Comparison of ENCODE assay signal across 15 cellular contexts in genomic region chr16:17371014-17371296, GRCh38.
DNase-seq lines count a peak whose midpoint lies in the region; ATAC-seq and TF ChIP-seq lines count a peak whose summit lies in the region.
"Had no signal": no experiment of that assay in that cellular context is flagged by ENCODE, and none has a peak within 500 bp of the region (broad histone marks: within the 10 kb centered on the region; RNA-seq: fewer than 3 reads in every experiment).

No MANE protein-coding gene starts in this region.

- no peaks in the 10 kb centered on the region for H3K9me3 ChIP-seq in stomach
- H3K9me3 ChIP-seq: adrenal gland, uterus had no signal

- no peak for ATAC-seq in WTC11
- no peak for ATAC-seq in HG02678 (IDR thresholded peaks at IDR 0.05; ENCODE audit: unreplicated experiment)
- ATAC-seq: HepG2, Right ventricle myocardium inferior had no signal

- intact Hi-C loops in stomach (cut with DNase I; ENCODE audit: low total_unique reads): no loop called here

- CTCF ChIA-PET in activated CD4-positive, alpha-beta T cell treated with anti-CD3 and anti-CD28 coated beads, Interleukin-2, amount 10 ng/mL, durations not matched to agents 7 days and 5 days (lab: Charles Lee): interaction anchor here (0.6 to 3.1 kb wide), 3 partner anchors 18 to 35 kb away, joined by 3 to 10 read pairs (median 3); no protein-coding TSS in a partner anchor
- CTCF ChIA-PET in WTC11 (lab: Charles Lee): interaction anchor here (0.9 to 2.1 kb wide), 3 partner anchors 93 to 159 kb away, joined by 3 to 13 read pairs (median 4); no protein-coding TSS in a partner anchor

- WGBS in stomach, 5 donors: 29 to 74% (median 45%) methylated on average over 2 of the region's 2 CpGs

- DNase-seq in activated CD4-positive, alpha-beta T cell treated with anti-CD3 and anti-CD28 coated beads, Interleukin-2, amount 10 ng/mL, durations not matched to agents 7 days and 5 days: no peak
- no peak for DNase-seq in activated CD4-positive, alpha-beta T cell treated with anti-CD3 and anti-CD28 coated beads, Interleukin-2, amount 50 U/mL, for 48 hours
- DNase-seq in WTC11 (ENCODE audit: low spot score) (no peak), glutamatergic neuron (no peak), stomach (no peak), 8988T (no peak), NCI-H524 (lab: John Stamatoyannopoulos, UW) (no peak)
- DNase-seq: ACHN; NCI-H2081 treated with DMSO at 0.1 percent for 48 hours; stimulated activated CD4-positive, alpha-beta T cell treated with anti-CD3 and anti-CD28 coated beads, Interleukin-2, amount 100 ng/mL, for 24 hours; uterus had no signal

- H3K27me3 ChIP-seq in stomach: no peaks in the 10 kb centered on the region
- H3K27me3 ChIP-seq: adrenal gland, uterus had no signal

- no peak overlapping the region for H3K4me3 Mint-ChIP-seq in activated CD4-positive, alpha-beta T cell treated with anti-CD3 and anti-CD28 coated beads, Interleukin-2, amount 10 ng/mL, durations not matched to agents 7 days and 5 days
- H3K4me3 Mint-ChIP-seq in WTC11 (no peak overlapping the region), glutamatergic neuron (ENCODE audit: unreplicated experiment) (no peak overlapping the region)

- peaks cover 11 to 78% (median 53%) of the 10 kb centered on the region in 4 donors for H3K4me1 ChIP-seq in stomach
- H3K4me1 ChIP-seq: uterus had no signal

- peaks cover 60% of the 10 kb centered on the region for H3K36me3 Mint-ChIP-seq in activated CD4-positive, alpha-beta T cell treated with anti-CD3 and anti-CD28 coated beads, Interleukin-2, amount 10 ng/mL, durations not matched to agents 7 days and 5 days (ENCODE audit: low read depth)
- H3K36me3 Mint-ChIP-seq in WTC11 (no peaks in the 10 kb centered on the region), glutamatergic neuron (ENCODE audit: unreplicated experiment) (no peaks in the 10 kb centered on the region)

- H3K9me3 Mint-ChIP-seq in activated CD4-positive, alpha-beta T cell treated with anti-CD3 and anti-CD28 coated beads, Interleukin-2, amount 10 ng/mL, durations not matched to agents 7 days and 5 days: peaks cover 7% of the 10 kb centered on the region
- no peaks in the 10 kb centered on the region for H3K9me3 Mint-ChIP-seq in WTC11
- no peaks in the 10 kb centered on the region for H3K9me3 Mint-ChIP-seq in glutamatergic neuron (ENCODE audit: unreplicated experiment)

- no peaks in the 10 kb centered on the region for H3K27me3 Mint-ChIP-seq in activated CD4-positive, alpha-beta T cell treated with anti-CD3 and anti-CD28 coated beads, Interleukin-2, amount 10 ng/mL, durations not matched to agents 7 days and 5 days
- no peaks in the 10 kb centered on the region for H3K27me3 Mint-ChIP-seq in WTC11 (ENCODE audit: low read depth)
- H3K27me3 Mint-ChIP-seq in glutamatergic neuron (ENCODE audit: unreplicated experiment): no peaks in the 10 kb centered on the region

- TF ChIP-seq EP300 in stomach (IDR thresholded peaks at IDR 0.05): no peak

- peak overlapping the region; percentile 99 for H3K27ac Mint-ChIP-seq in activated CD4-positive, alpha-beta T cell treated with anti-CD3 and anti-CD28 coated beads, Interleukin-2, amount 10 ng/mL, durations not matched to agents 7 days and 5 days
- H3K27ac Mint-ChIP-seq in WTC11 (peak overlapping the region; percentile 35; the same call in 1 of the 2 replicates), glutamatergic neuron (ENCODE audit: unreplicated experiment) (peak overlapping the region; percentile 20)

- no peaks in the 10 kb centered on the region for H3K36me3 ChIP-seq in stomach
- H3K36me3 ChIP-seq: adrenal gland, uterus had no signal

- peak overlapping the region in 4 of 5 donors; percentile 45 to 81 (median 64) for H3K27ac ChIP-seq in stomach
- H3K27ac ChIP-seq: uterus had no signal

- H3K4me1 Mint-ChIP-seq in activated CD4-positive, alpha-beta T cell treated with anti-CD3 and anti-CD28 coated beads, Interleukin-2, amount 10 ng/mL, durations not matched to agents 7 days and 5 days: peaks cover 92% of the 10 kb centered on the region
- H3K4me1 Mint-ChIP-seq in WTC11 (peaks cover 80% of the 10 kb centered on the region), glutamatergic neuron (ENCODE audit: low read depth, unreplicated experiment) (peaks cover 35% of the 10 kb centered on the region)

- no peak for TF ChIP-seq POLR2A in stomach (IDR thresholded peaks at IDR 0.05)

- no peak for TF ChIP-seq CTCF in WTC11 (IDR thresholded peaks at IDR 0.05)
- no peak for TF ChIP-seq CTCF in glutamatergic neuron (IDR thresholded peaks at IDR 0.05; ENCODE audit: partially characterized antibody, unreplicated experiment)
- TF ChIP-seq CTCF in stomach (IDR thresholded peaks at IDR 0.05): no peak

- H3K4me3 ChIP-seq in stomach: no peak overlapping the region
- H3K4me3 ChIP-seq: adrenal gland, uterus had no signal

- POLR2A ChIA-PET in activated CD4-positive, alpha-beta T cell treated with anti-CD3 and anti-CD28 coated beads, Interleukin-2, amount 10 ng/mL, durations not matched to agents 7 days and 5 days (lab: Charles Lee): no interaction called here
- POLR2A ChIA-PET in WTC11 (lab: Charles Lee): no interaction called here

TF ChIP-seq in WTC11, 78 proteins besides CTCF, POLR2A, EP300 and RAD21:
- TF ChIP-seq FOXK1 (CRISPR knock-in tag; IDR thresholded peaks at IDR 0.05) (no peak), CBFB (CRISPR knock-in tag; IDR thresholded peaks at IDR 0.05; ENCODE audit: low read depth) (no peak), NR1H2 (CRISPR knock-in tag; IDR thresholded peaks at IDR 0.05) (no peak), ZNF219 (CRISPR knock-in tag; IDR thresholded peaks at IDR 0.05; ENCODE audit: borderline replicate concordance) (no peak), STAT6 (CRISPR knock-in tag; conservative IDR thresholded peaks at IDR 0.05; ENCODE audit: low read depth) (no peak), NR3C1 (CRISPR knock-in tag; conservative IDR thresholded peaks at IDR 0.05; ENCODE audit: low read depth) (no peak), GTF2I (CRISPR knock-in tag; conservative IDR thresholded peaks at IDR 0.05) (no peak), NR2C2 (CRISPR knock-in tag; IDR thresholded peaks at IDR 0.05) (no peak), MYBL2 (CRISPR knock-in tag; IDR thresholded peaks at IDR 0.05) (no peak), EMX1 (CRISPR knock-in tag; IDR thresholded peaks at IDR 0.05) (no peak)
- TF ChIP-seq, protein P1, sequence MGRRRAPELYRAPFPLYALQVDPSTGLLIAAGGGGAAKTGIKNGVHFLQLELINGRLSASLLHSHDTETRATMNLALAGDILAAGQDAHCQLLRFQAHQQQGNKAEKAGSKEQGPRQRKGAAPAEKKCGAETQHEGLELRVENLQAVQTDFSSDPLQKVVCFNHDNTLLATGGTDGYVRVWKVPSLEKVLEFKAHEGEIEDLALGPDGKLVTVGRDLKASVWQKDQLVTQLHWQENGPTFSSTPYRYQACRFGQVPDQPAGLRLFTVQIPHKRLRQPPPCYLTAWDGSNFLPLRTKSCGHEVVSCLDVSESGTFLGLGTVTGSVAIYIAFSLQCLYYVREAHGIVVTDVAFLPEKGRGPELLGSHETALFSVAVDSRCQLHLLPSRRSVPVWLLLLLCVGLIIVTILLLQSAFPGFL (CRISPR knock-in tag; IDR thresholded peaks at IDR 0.05; ENCODE audit: borderline replicate concordance): no peak
- TF ChIP-seq, protein P2, sequence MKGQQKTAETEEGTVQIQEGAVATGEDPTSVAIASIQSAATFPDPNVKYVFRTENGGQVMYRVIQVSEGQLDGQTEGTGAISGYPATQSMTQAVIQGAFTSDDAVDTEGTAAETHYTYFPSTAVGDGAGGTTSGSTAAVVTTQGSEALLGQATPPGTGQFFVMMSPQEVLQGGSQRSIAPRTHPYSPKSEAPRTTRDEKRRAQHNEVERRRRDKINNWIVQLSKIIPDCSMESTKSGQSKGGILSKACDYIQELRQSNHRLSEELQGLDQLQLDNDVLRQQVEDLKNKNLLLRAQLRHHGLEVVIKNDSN (CRISPR knock-in tag; IDR thresholded peaks at IDR 0.05): no peak

Comparison
In these comparisons a context has a peak if more than half of its experiments do, and no peak if none do; other contexts are left out.
1. H3K27ac Mint-ChIP-seq: peak in every context shown above with its lines; median percentile 99 in activated CD4-positive, alpha-beta T cell treated with anti-CD3 and anti-CD28 coated beads, Interleukin-2, amount 10 ng/mL, durations not matched to agents 7 days and 5 days; 35 in WTC11; 20 in glutamatergic neuron.